In the genomic region with DNA sequence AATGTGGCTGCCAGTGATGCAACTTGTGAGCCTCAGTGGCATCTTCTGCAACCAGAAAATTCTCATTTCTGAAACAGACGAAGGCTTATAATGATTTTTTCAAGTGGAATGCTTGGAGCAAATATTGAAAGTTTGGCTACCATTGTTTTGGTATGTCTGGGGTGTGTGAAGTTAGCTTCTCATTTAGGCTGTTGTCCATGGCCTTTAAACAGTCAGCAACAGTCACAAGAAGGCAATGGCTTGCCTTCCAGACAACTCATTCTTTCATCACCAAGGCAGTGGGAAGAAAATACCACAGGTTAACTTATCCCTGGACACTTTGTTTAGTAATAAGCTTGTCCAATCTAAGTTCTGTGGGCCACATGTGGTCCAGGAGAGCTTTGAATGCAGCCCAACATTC, we compare ENCODE assay signal across 21 cellular contexts. TPM values are rescaled to one million over a fixed set of nuclear protein-coding genes. Genes with fewer than 3 reads are reported as not detected.
DNase-seq lines count a peak whose midpoint lies in the region; TF ChIP-seq lines count a peak whose summit lies in the region.
"Had no signal": no experiment of that assay in that cellular context is flagged by ENCODE, and none has a peak within 500 bp of the region (broad histone marks: within the 10 kb centered on the region; RNA-seq: fewer than 3 reads in every experiment).

No MANE protein-coding gene starts in this region.

- H3K4me2 ChIP-seq in PC-9 (peak overlapping the region; percentile 79), skeletal muscle satellite cell (ENCODE audit: low read length) (peak overlapping the region; percentile 60), mesenchymal stem cell (ENCODE audit: low read length, poor library complexity, severe bottlenecking) (no peak overlapping the region)
- H3K4me2 ChIP-seq: BLaER1, KMS-11 had no signal

- no peak overlapping the region for H3K14ac ChIP-seq in mesenchymal stem cell (ENCODE audit: low read length in 2 of 2)

- POLR2A ChIA-PET in PC-9 (lab: Charles Lee; ENCODE audit: unreplicated experiment), result interaction anchor here (0.9 kb wide), 1 partner anchor 17 kb away, joined by 5 read pairs; no protein-coding TSS in a partner anchor

- H3K27me3 ChIP-seq in PC-9 (ENCODE audit: insufficient read depth, low read depth) (no peaks in the 10 kb centered on the region), esophagus squamous epithelium (peaks cover 0 to 39% (median 0%) of the 10 kb centered on the region in 4 donors), skeletal muscle satellite cell (ENCODE audit: control insufficient read depth, insufficient read depth, low read length) (no peaks in the 10 kb centered on the region), mesenchymal stem cell (ENCODE audit: control insufficient read depth in 1 of 2, insufficient read depth in 1 of 2, low read length in 2 of 2) (no peaks in the 10 kb centered on the region)
- H3K27me3 ChIP-seq: BLaER1, testis had no signal

- BruUV-seq in PC-9 (replicated peaks; lab: Mats Ljungman, UMichigan), result no TSS peak

- no peak overlapping the region for H3K4ac ChIP-seq in mesenchymal stem cell (ENCODE audit: low read depth in 1 of 2, low read length in 2 of 2)

- CTCF ChIA-PET in PC-9 (lab: Charles Lee), result no interaction called here

- H3K4me1 ChIP-seq in PC-9 (replicated peaks; ENCODE audit: insufficient read depth), result peaks cover 77% of the 10 kb centered on the region
- H3K4me1 ChIP-seq in esophagus squamous epithelium, result peaks cover 6 to 74% (median 13%) of the 10 kb centered on the region in 3 donors
- H3K4me1 ChIP-seq in skeletal muscle satellite cell (ENCODE audit: control insufficient read depth, insufficient read depth, low read length), result peaks cover 60% of the 10 kb centered on the region
- peaks cover 25% of the 10 kb centered on the region for H3K4me1 ChIP-seq in mesenchymal stem cell (ENCODE audit: control insufficient read depth, insufficient read depth, low read depth, low read length)
- H3K4me1 ChIP-seq: BLaER1, testis had no signal

- H4K91ac ChIP-seq in mesenchymal stem cell (ENCODE audit: low read length), result no peak overlapping the region

- no peaks in the 10 kb centered on the region for H4K20me1 ChIP-seq in PC-9 (ENCODE audit: insufficient read depth)
- H4K20me1 ChIP-seq: BLaER1 had no signal

- TF ChIP-seq CTCF in PC-9 (conservative IDR thresholded peaks at IDR 0.05) (no peak), esophagus squamous epithelium (IDR thresholded peaks at IDR 0.05) (no peak)

- H2BK120ac ChIP-seq in mesenchymal stem cell (ENCODE audit: low read depth, low read length), result no peak overlapping the region

- peaks cover 4% of the 10 kb centered on the region for H3K79me1 ChIP-seq in mesenchymal stem cell (replicated peaks; ENCODE audit: low read length, poor library complexity, severe bottlenecking)

- peaks cover 55% of the 10 kb centered on the region for H3F3A ChIP-seq in PC-9 (ENCODE audit: insufficient read depth, low read depth)

- H3K9me3 ChIP-seq in PC-9 (ENCODE audit: insufficient read depth, low read depth) (peaks cover 4% of the 10 kb centered on the region; the same call in 1 of the 2 replicates), esophagus squamous epithelium (no peaks in the 10 kb centered on the region), skeletal muscle satellite cell (replicated peaks; ENCODE audit: low read length) (no peaks in the 10 kb centered on the region), mesenchymal stem cell (ENCODE audit: control insufficient read depth, low read length) (no peaks in the 10 kb centered on the region)
- H3K9me3 ChIP-seq: neutrophil, testis had no signal

- DNase-seq in GM03348 (ENCODE audit: low spot score), result peak; percentile 72
- DNase-seq in PC-9, result no peak
- no peak for DNase-seq in esophagus squamous epithelium (lab: John Stamatoyannopoulos, UW)
- no peak for DNase-seq in NCI-H526 (lab: John Stamatoyannopoulos, UW)
- no peak for DNase-seq in RKO (ENCODE audit: low spot score)
- DNase-seq in mesenchymal stem cell, result no peak
- DNase-seq: activated CD4-positive, alpha-beta T cell treated with anti-CD3 and anti-CD28 coated beads for 4 hours; Calu3; head of caudate nucleus; NCI-H1092 treated with DMSO at 0.1 percent for 48 hours; NCI-H2081; stimulated activated CD4-positive, alpha-beta T cell treated with anti-CD3 and anti-CD28 coated beads, Interleukin-12 subunit alpha, Interleukin-12 subunit beta, amount 100 ng/mL, for 4 hours; T-cell; testis had no signal

- no peak overlapping the region for H2BK5ac ChIP-seq in mesenchymal stem cell (ENCODE audit: low read depth, low read length, poor library complexity, severe bottlenecking)

- no peak overlapping the region for H2BK15ac ChIP-seq in mesenchymal stem cell (ENCODE audit: low read depth, poor library complexity, severe bottlenecking)

- H3K18ac ChIP-seq in mesenchymal stem cell (ENCODE audit: low read depth in 1 of 2, low read length in 2 of 2), result no peak overlapping the region

- no peak overlapping the region for H2BK12ac ChIP-seq in mesenchymal stem cell (ENCODE audit: low read length in 2 of 2)

- no peaks in the 10 kb centered on the region for H3K9me2 ChIP-seq in PC-9 (ENCODE audit: insufficient read depth)

- no peaks in the 10 kb centered on the region for H3K79me2 ChIP-seq in PC-9 (ENCODE audit: low read depth)

- H3K9ac ChIP-seq in skeletal muscle satellite cell (ENCODE audit: low read depth, low read length) (peak overlapping the region; percentile 83), mesenchymal stem cell (ENCODE audit: low read length) (no peak overlapping the region)
- H3K9ac ChIP-seq: BLaER1, KMS-11 had no signal

- H3K36me3 ChIP-seq in PC-9 (ENCODE audit: low read depth) (no peaks in the 10 kb centered on the region), esophagus squamous epithelium (no peaks in the 10 kb centered on the region), skeletal muscle satellite cell (ENCODE audit: insufficient read depth, low read length) (no peaks in the 10 kb centered on the region), mesenchymal stem cell (ENCODE audit: control insufficient read depth in 1 of 2, insufficient read depth in 2 of 2, low read depth in 1 of 2, low read length in 2 of 2) (no peaks in the 10 kb centered on the region)
- H3K36me3 ChIP-seq: BLaER1, neutrophil had no signal

- intact Hi-C loops in PC-9 (cut with micrococcal nuclease; ENCODE audit: unreplicated experiment), result loop anchor here (5.0 kb wide), 1 partner anchor 222 kb away; a partner anchor contains a TSS
- intact Hi-C loops in esophagus squamous epithelium (cut with DNase I), result no loop called here

- H4K8ac ChIP-seq in mesenchymal stem cell (ENCODE audit: low read length), result no peak overlapping the region

- H3K27ac ChIP-seq in PC-9 (peak overlapping the region; percentile 98), esophagus squamous epithelium (peak overlapping the region in 3 of 4 donors; percentile 81 to 84 (median 83)), mesenchymal stem cell (ENCODE audit: low read length, poor library complexity, severe bottlenecking) (no peak overlapping the region)
- H3K27ac ChIP-seq: BLaER1, KMS-11, neutrophil, testis had no signal

- no peak overlapping the region for H2AK5ac ChIP-seq in mesenchymal stem cell (ENCODE audit: low read length, severe bottlenecking)

- 48 to 56% methylated on average over 1 of the region's 1 CpG for WGBS in esophagus squamous epithelium, 2 donors
- 100% methylated on average over 1 of the region's 1 CpG for WGBS in mesenchymal stem cell

- H3K23ac ChIP-seq in mesenchymal stem cell (ENCODE audit: low read length in 2 of 2), result no peak overlapping the region

- TF ChIP-seq POLR2A in esophagus squamous epithelium (IDR thresholded peaks at IDR 0.05), result no peak

- H3K4me3 ChIP-seq in PC-9 (no peak overlapping the region), esophagus squamous epithelium (no peak overlapping the region), skeletal muscle satellite cell (ENCODE audit: low read length) (no peak overlapping the region), mesenchymal stem cell (ENCODE audit: insufficient read depth in 1 of 2, low read depth in 1 of 2, low read length in 2 of 2) (no peak overlapping the region)
- H3K4me3 ChIP-seq: BLaER1, testis had no signal

- H2AFZ ChIP-seq in PC-9, result peak overlapping the region; percentile 32
- no peak overlapping the region for H2AFZ ChIP-seq in mesenchymal stem cell (ENCODE audit: low read depth, low read length)

RNA-seq across cellular contexts. Expression of a gene that starts 4.7 kb away (rescaled TPM):
- total RNA-seq in PC-9 (2021), result 0.70 and 0.83 TPM in 2 replicates
- 10 to 100 TPM; 21.2 to 38.3 (median 26.7) TPM for total RNA-seq in esophagus squamous epithelium
- 3.7 and 5.8 TPM in 2 replicates for total RNA-seq in skeletal muscle satellite cell (2012; rRNA removed)
- 2.7 TPM for polyA plus RNA-seq in mesenchymal stem cell (2013, experiment 1 of 2)
- 2.7 TPM for polyA plus RNA-seq in mesenchymal stem cell (2013, experiment 2 of 2)
- total RNA-seq: activated T-helper 17 cell treated with anti-CD3 and anti-CD28 coated beads, Interleukin-2, amount 50 U/mL, for 72 hours; Calu3; G401; NCI-H460; T-cell had no signal

Comparison
In these comparisons a context has a peak if more than half of its experiments do, and no peak if none do; other contexts are left out.
1. RNA of a gene that starts 4.7 kb away (total RNA-seq): 21.2 to 38.3 TPM in esophagus squamous epithelium; 0.70 to 0.83 TPM in PC-9; every median in the first group is over 10 times any median in the second.